ENCODE assay signal across 9 cellular contexts in the genomic region with DNA sequence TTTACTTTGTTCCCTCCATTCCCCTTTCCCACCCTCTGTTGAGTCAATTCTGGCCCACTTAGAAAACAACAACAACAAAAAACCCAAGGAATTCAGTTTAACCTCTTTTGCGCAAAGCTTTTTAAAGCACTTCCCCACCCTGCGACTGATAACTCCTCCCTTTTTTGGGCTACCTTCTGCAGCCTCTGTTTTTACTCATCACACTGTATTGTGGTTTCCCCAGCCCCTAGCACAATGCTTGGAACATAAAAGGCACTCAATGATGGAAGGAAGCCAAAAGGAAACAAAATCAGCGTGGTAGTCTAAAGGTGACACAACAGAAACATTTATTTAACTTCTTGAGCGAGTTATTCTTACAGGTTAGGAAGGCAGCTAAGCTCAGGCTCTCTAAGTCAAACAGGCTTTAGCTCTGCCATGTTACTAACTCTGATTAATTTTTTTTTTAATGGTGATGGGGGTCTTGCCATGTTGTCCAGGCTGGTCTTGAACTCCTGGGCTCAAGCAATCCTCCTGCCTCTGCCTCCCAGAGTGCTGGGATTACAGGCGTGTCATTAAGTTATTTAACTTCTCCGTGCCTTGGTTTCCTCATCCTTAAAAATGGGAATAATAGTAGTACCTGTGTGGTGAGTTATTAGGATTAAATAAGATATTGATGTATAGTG. TPM values are rescaled to one million over a fixed set of nuclear protein-coding genes. Genes with fewer than 3 reads are reported as not detected.
DNase-seq lines count a peak whose midpoint lies in the region; ATAC-seq and TF ChIP-seq lines count a peak whose summit lies in the region.
"Had no signal": no experiment of that assay in that cellular context is flagged by ENCODE, and none has a peak within 500 bp of the region (broad histone marks: within the 10 kb centered on the region; RNA-seq: fewer than 3 reads in every experiment).

No MANE protein-coding gene starts in this region.

- no peak overlapping the region for H4K8ac ChIP-seq in mesendoderm (ENCODE audit: low read depth, low read length)

- H3K27ac ChIP-seq in SJSA1 (no peak overlapping the region), mesendoderm (ENCODE audit: low read depth, low read length) (no peak overlapping the region), thoracic aorta (peak overlapping the region in 1 of 2 donors; percentile 71)
- H3K27ac ChIP-seq: 22Rv1 had no signal

- H3K4ac ChIP-seq in mesendoderm (ENCODE audit: low read depth, low read length), result no peak overlapping the region

- peak overlapping the region; percentile 21 for H4K5ac ChIP-seq in mesendoderm (ENCODE audit: low read length)

- peak overlapping the region; percentile 80 for H3K9ac ChIP-seq in mesendoderm (ENCODE audit: low read length)

- H2BK15ac ChIP-seq in mesendoderm (replicated peaks; ENCODE audit: low read depth), result no peak overlapping the region

- H3K36me3 ChIP-seq in SJSA1 (peaks cover 4% of the 10 kb centered on the region), mesendoderm (ENCODE audit: control insufficient read depth, insufficient read depth, low read length) (no peaks in the 10 kb centered on the region), thoracic aorta (no peaks in the 10 kb centered on the region)

- H3K79me2 ChIP-seq in mesendoderm (ENCODE audit: control insufficient read depth, insufficient read depth, low read length), result peaks cover 9% of the 10 kb centered on the region

- H3K23ac ChIP-seq in mesendoderm (ENCODE audit: low read length), result no peak overlapping the region

- peak overlapping the region; percentile 17 for H3K4me2 ChIP-seq in mesendoderm (ENCODE audit: low read length)

- H2BK120ac ChIP-seq in mesendoderm (ENCODE audit: low read depth, low read length), result no peak overlapping the region

- no CpG with 5 or more reads among the region's 6 CpGs for WGBS in mesendoderm (ENCODE audit: extremely low coverage, insufficient coverage, low lambda C conversion rate)

- H2BK5ac ChIP-seq in mesendoderm (ENCODE audit: low read length), result no peak overlapping the region

- H3K56ac ChIP-seq in mesendoderm (ENCODE audit: low read length), result peak overlapping the region; percentile 89

- peak; percentile 50 for DNase-seq in DMS 273 (lab: John Stamatoyannopoulos, UW; ENCODE audit: unreplicated experiment)
- no peak for DNase-seq in DMS 273 treated with DMSO at 0.1 percent for 48 hours (lab: John Stamatoyannopoulos, UW)
- DNase-seq in HPDE6-E6E7 (ENCODE audit: extremely low spot score), result peak; percentile 37
- DNase-seq in SJSA1 (ENCODE audit: low read depth in 1 of 2, low spot score in 2 of 2), result peak in 1 of 2 experiments; percentile 56
- DNase-seq in cardiac fibroblast (ENCODE audit: low read depth in 2 of 2), result peak; percentile 50 to 75
- DNase-seq in mesendoderm, result no peak
- no peak for DNase-seq in thoracic aorta (ENCODE audit: low spot score)
- DNase-seq in retina, result no peak

- ATAC-seq in thoracic aorta (ENCODE audit: insufficient number of reproducible peaks, low FRiP score, low read depth), result no peak

- H3K9me3 ChIP-seq in SJSA1 (replicated peaks), result 0 out of 2 replicates have a peak, but pooled peaks cover 3% of the 10 kb centered on the region
- no peaks in the 10 kb centered on the region for H3K9me3 ChIP-seq in thoracic aorta

- H3K18ac ChIP-seq in mesendoderm (ENCODE audit: low read length), result no peak overlapping the region

- H2AK5ac ChIP-seq in mesendoderm (ENCODE audit: low read length), result no peak overlapping the region

- H3K4me3 ChIP-seq in SJSA1, result peak overlapping the region; percentile 87
- H3K4me3 ChIP-seq in cardiac fibroblast (replicated peaks in 1 of 2; ENCODE audit: low read depth in 2 of 2, low read length in 2 of 2), result peak overlapping the region; percentile 74 to 76
- peak overlapping the region; percentile 63 for H3K4me3 ChIP-seq in mesendoderm (ENCODE audit: low read length)
- peak overlapping the region; percentile 89 for H3K4me3 ChIP-seq in thoracic aorta

- H3K79me1 ChIP-seq in mesendoderm (ENCODE audit: low read length), result peaks cover 9% of the 10 kb centered on the region

- TF ChIP-seq CTCF in cardiac fibroblast (IDR thresholded peaks at IDR 0.05; ENCODE audit: low read depth, low read length), result no peak
- no peak for TF ChIP-seq CTCF in thoracic aorta (IDR thresholded peaks at IDR 0.05)

- peaks cover 14% of the 10 kb centered on the region for H3K4me1 ChIP-seq in SJSA1 (replicated peaks)
- peaks cover 4% of the 10 kb centered on the region for H3K4me1 ChIP-seq in mesendoderm (ENCODE audit: control insufficient read depth, low read depth, low read length)
- H3K4me1 ChIP-seq in thoracic aorta (ENCODE audit: control insufficient read depth in 1 of 2, low read depth in 2 of 2), result peaks cover 9 to 44% of the 10 kb centered on the region in 2 donors

- H3K27me3 ChIP-seq in SJSA1 (replicated peaks) (no peaks in the 10 kb centered on the region), mesendoderm (ENCODE audit: insufficient read depth, low read length, poor library complexity) (no peaks in the 10 kb centered on the region), thoracic aorta (replicated peaks; ENCODE audit: insufficient read depth) (no peaks in the 10 kb centered on the region)

RNA-seq across cellular contexts. Expression of a gene that starts 1.3 kb away (rescaled TPM):
- total RNA-seq in SJSA1 (2014; rRNA removed; shearing (Covaris generic)), result 5.1 and 6.3 TPM in 2 replicates
- polyA plus RNA-seq in mesendoderm (2013, experiment 1 of 2), result 9.3 TPM
- polyA plus RNA-seq in mesendoderm (2013, experiment 2 of 2), result 9.4 TPM
- total RNA-seq in thoracic aorta, result 10 to 100 TPM; 28.8 to 31.3 TPM

Comparison
In these comparisons a context has a peak if more than half of its experiments do, and no peak if none do; other contexts are left out.
1. DNase-seq: peak in DMS 273 (single experiment), HPDE6-E6E7 (single experiment) and cardiac fibroblast (2 of 2); none in DMS 273 treated with DMSO at 0.1 percent for 48 hours (single experiment), mesendoderm (single experiment), thoracic aorta (single experiment) and retina (single experiment).
2. Peak in every context shown above with its lines, with median percentiles within 50 percentile points of each other: H3K4me3 ChIP-seq.